ENCODE assay signal across 9 cellular contexts in the genomic region with DNA sequence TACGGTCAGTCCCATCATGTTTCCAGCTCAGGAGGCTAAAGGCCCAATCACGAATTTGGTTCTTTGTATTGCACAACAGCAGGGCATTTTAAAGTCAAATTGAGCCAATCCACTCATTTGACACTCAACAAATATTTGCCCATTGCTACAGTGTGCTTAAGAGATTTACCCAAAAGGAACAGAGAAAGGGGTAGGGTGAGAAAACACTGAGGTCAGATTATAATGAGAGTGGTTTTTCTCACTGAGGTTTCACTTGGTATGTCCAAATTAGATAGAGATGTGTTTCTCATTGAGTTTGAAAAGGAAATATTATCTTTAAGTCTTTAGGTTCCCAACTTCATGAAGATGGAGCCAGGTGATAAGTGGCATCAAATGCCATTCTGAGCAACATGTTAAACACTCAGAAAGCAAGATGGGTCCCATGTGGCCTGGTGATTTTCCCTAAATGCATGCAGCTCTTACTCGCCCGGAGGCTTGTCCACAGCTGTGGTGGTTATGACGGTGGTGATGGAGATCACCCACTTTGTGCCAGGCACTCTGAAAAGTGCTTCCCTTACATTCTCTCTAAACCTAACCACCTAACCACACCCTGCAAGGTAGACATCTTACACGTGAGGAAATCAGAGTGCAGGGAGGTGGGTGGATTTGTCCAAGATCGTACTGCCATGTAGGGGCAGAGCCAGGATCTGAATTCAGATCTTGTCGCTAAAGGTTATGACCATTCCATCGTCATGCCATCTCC. TPM values are rescaled to one million over a fixed set of nuclear protein-coding genes. Genes with fewer than 3 reads are reported as not detected.
DNase-seq lines count a peak whose midpoint lies in the region; ATAC-seq lines count a peak whose summit lies in the region.
"Had no signal": no experiment of that assay in that cellular context is flagged by ENCODE, and none has a peak within 500 bp of the region (broad histone marks: within the 10 kb centered on the region; RNA-seq: fewer than 3 reads in every experiment).

No MANE protein-coding gene starts in this region.

- peaks cover 31% of the 10 kb centered on the region for H3K4me1 Mint-ChIP-seq in activated CD8-positive, alpha-beta memory T cell treated with anti-CD3 and anti-CD28 coated beads, Interleukin-2, amount 10 ng/mL, durations not matched to agents 7 days and 5 days
- peaks cover 48% of the 10 kb centered on the region for H3K4me1 Mint-ChIP-seq in activated T-helper 1 cell treated with anti-CD3 and anti-CD28 coated beads, Interleukin-12 subunit alpha, Interleukin-12 subunit beta, Interleukin-2, Interleukin-4 antibody, amounts not matched to agents 30 ng/mL and 10 ng/mL and 1 ng/mL, durations not matched to agents 14 hours and 24 hours and 36 hours (ENCODE audit: low read depth)
- H3K4me1 Mint-ChIP-seq in stimulated activated memory B cell treated with anti-CD40 and anti-IgM and Interleukin-4, amounts not matched to agents 10 μg/mL and 1 μg/mL and 100 μg/mL, for 72 hours, result peaks cover 75% of the 10 kb centered on the region

- CTCF ChIA-PET in activated CD8-positive, alpha-beta memory T cell treated with anti-CD3 and anti-CD28 coated beads, Interleukin-2, amount 10 ng/mL, durations not matched to agents 7 days and 5 days (lab: Charles Lee), result no interaction called here

- no peaks in the 10 kb centered on the region for H3K36me3 Mint-ChIP-seq in activated CD8-positive, alpha-beta memory T cell treated with anti-CD3 and anti-CD28 coated beads, Interleukin-2, amount 10 ng/mL, durations not matched to agents 7 days and 5 days
- H3K36me3 Mint-ChIP-seq in activated T-helper 1 cell treated with anti-CD3 and anti-CD28 coated beads, Interleukin-12 subunit alpha, Interleukin-12 subunit beta, Interleukin-2, Interleukin-4 antibody, amounts not matched to agents 30 ng/mL and 10 ng/mL and 1 ng/mL, durations not matched to agents 14 hours and 24 hours and 36 hours (ENCODE audit: low read depth), result peaks cover 1% of the 10 kb centered on the region
- no peaks in the 10 kb centered on the region for H3K36me3 Mint-ChIP-seq in stimulated activated memory B cell treated with anti-CD40 and anti-IgM and Interleukin-4, amounts not matched to agents 10 μg/mL and 1 μg/mL and 100 μg/mL, for 72 hours

- no peaks in the 10 kb centered on the region for H3K27me3 ChIP-seq in MG63

- intact Hi-C loops in activated T-helper 1 cell treated with anti-CD3 and anti-CD28 coated beads, Interleukin-12 subunit alpha, Interleukin-12 subunit beta, Interleukin-2, Interleukin-4 antibody, amounts not matched to agents 30 ng/mL and 10 ng/mL and 1 ng/mL, durations not matched to agents 14 hours and 24 hours and 36 hours (cut with micrococcal nuclease), result loop anchor here (5.0 to 10.0 kb wide), 2 partner anchors 419 to 622 kb away; partner anchors contain the start of genes CIAO2A and SNX1

- no peaks in the 10 kb centered on the region for H3K9me3 Mint-ChIP-seq in activated CD8-positive, alpha-beta memory T cell treated with anti-CD3 and anti-CD28 coated beads, Interleukin-2, amount 10 ng/mL, durations not matched to agents 7 days and 5 days (ENCODE audit: low read depth)
- H3K9me3 Mint-ChIP-seq in activated T-helper 1 cell treated with anti-CD3 and anti-CD28 coated beads, Interleukin-12 subunit alpha, Interleukin-12 subunit beta, Interleukin-2, Interleukin-4 antibody, amounts not matched to agents 30 ng/mL and 10 ng/mL and 1 ng/mL, durations not matched to agents 14 hours and 24 hours and 36 hours, result no peaks in the 10 kb centered on the region
- H3K9me3 Mint-ChIP-seq in stimulated activated memory B cell treated with anti-CD40 and anti-IgM and Interleukin-4, amounts not matched to agents 10 μg/mL and 1 μg/mL and 100 μg/mL, for 72 hours, result no peaks in the 10 kb centered on the region

- DNase-seq in activated CD8-positive, alpha-beta memory T cell treated with anti-CD3 and anti-CD28 coated beads, Interleukin-2, amount 10 ng/mL, durations not matched to agents 7 days and 5 days, result no peak
- DNase-seq in activated CD8-positive, alpha-beta memory T cell treated with anti-CD3 and anti-CD28 coated beads, Interleukin-2, amount 50 U/mL, for 4 hours, result no peak
- no peak for DNase-seq in activated T-helper 1 cell treated with anti-CD3 and anti-CD28 coated beads, Interleukin-12 subunit alpha, Interleukin-12 subunit beta, Interleukin-2, Interleukin-4 antibody, amounts not matched to agents 30 ng/mL and 10 ng/mL and 1 ng/mL, durations not matched to agents 14 hours and 24 hours and 36 hours (ENCODE audit: low spot score)
- no peak for DNase-seq in COLO829 (ENCODE audit: low spot score)
- DNase-seq in AG08395 (ENCODE audit: low spot score), result no peak
- no peak for DNase-seq in MG63
- DNase-seq: C1 segment of cervical spinal cord had no signal

- H3K36me3 ChIP-seq in MG63, result no peaks in the 10 kb centered on the region

- H3K4me3 ChIP-seq in MG63, result no peak overlapping the region

- H3K27ac Mint-ChIP-seq in activated CD8-positive, alpha-beta memory T cell treated with anti-CD3 and anti-CD28 coated beads, Interleukin-2, amount 10 ng/mL, durations not matched to agents 7 days and 5 days, result no peak overlapping the region
- peak overlapping the region; percentile 40 for H3K27ac Mint-ChIP-seq in activated T-helper 1 cell treated with anti-CD3 and anti-CD28 coated beads, Interleukin-12 subunit alpha, Interleukin-12 subunit beta, Interleukin-2, Interleukin-4 antibody, amounts not matched to agents 30 ng/mL and 10 ng/mL and 1 ng/mL, durations not matched to agents 14 hours and 24 hours and 36 hours
- H3K27ac Mint-ChIP-seq in stimulated activated memory B cell treated with anti-CD40 and anti-IgM and Interleukin-4, amounts not matched to agents 10 μg/mL and 1 μg/mL and 100 μg/mL, for 72 hours, result peak overlapping the region; percentile 91

- H3K9me3 ChIP-seq in MG63, result no peaks in the 10 kb centered on the region

- no peaks in the 10 kb centered on the region for H3K27me3 Mint-ChIP-seq in activated CD8-positive, alpha-beta memory T cell treated with anti-CD3 and anti-CD28 coated beads, Interleukin-2, amount 10 ng/mL, durations not matched to agents 7 days and 5 days
- peaks cover 1% of the 10 kb centered on the region for H3K27me3 Mint-ChIP-seq in activated T-helper 1 cell treated with anti-CD3 and anti-CD28 coated beads, Interleukin-12 subunit alpha, Interleukin-12 subunit beta, Interleukin-2, Interleukin-4 antibody, amounts not matched to agents 30 ng/mL and 10 ng/mL and 1 ng/mL, durations not matched to agents 14 hours and 24 hours and 36 hours (ENCODE audit: insufficient read depth)
- no peaks in the 10 kb centered on the region for H3K27me3 Mint-ChIP-seq in stimulated activated memory B cell treated with anti-CD40 and anti-IgM and Interleukin-4, amounts not matched to agents 10 μg/mL and 1 μg/mL and 100 μg/mL, for 72 hours

- ATAC-seq in activated CD8-positive, alpha-beta memory T cell treated with anti-CD3 and anti-CD28 coated beads, Interleukin-2, amount 10 ng/mL, durations not matched to agents 7 days and 5 days, result peak; percentile 24
- ATAC-seq in HG03066 (IDR thresholded peaks at IDR 0.05; ENCODE audit: low read depth, unreplicated experiment), result peak; percentile 37
- ATAC-seq in stimulated activated memory B cell treated with anti-CD40 and anti-IgM and Interleukin-4, amounts not matched to agents 10 μg/mL and 1 μg/mL and 100 μg/mL, for 72 hours, result peak; percentile 54

- H3K4me3 Mint-ChIP-seq in activated CD8-positive, alpha-beta memory T cell treated with anti-CD3 and anti-CD28 coated beads, Interleukin-2, amount 10 ng/mL, durations not matched to agents 7 days and 5 days, result no peak overlapping the region
- H3K4me3 Mint-ChIP-seq in activated T-helper 1 cell treated with anti-CD3 and anti-CD28 coated beads, Interleukin-12 subunit alpha, Interleukin-12 subunit beta, Interleukin-2, Interleukin-4 antibody, amounts not matched to agents 30 ng/mL and 10 ng/mL and 1 ng/mL, durations not matched to agents 14 hours and 24 hours and 36 hours, result no peak overlapping the region
- H3K4me3 Mint-ChIP-seq in stimulated activated memory B cell treated with anti-CD40 and anti-IgM and Interleukin-4, amounts not matched to agents 10 μg/mL and 1 μg/mL and 100 μg/mL, for 72 hours, result peak overlapping the region; percentile 27

RNA-seq across cellular contexts. Expression of gene USP3, which starts 31.2 kb away (rescaled TPM):
- total RNA-seq in activated CD8-positive, alpha-beta memory T cell treated with anti-CD3 and anti-CD28 coated beads, Interleukin-2, amount 10 ng/mL, durations not matched to agents 7 days and 5 days, result 10 to 100 TPM; 50.5 to 67.1 TPM
- total RNA-seq in activated T-helper 1 cell treated with anti-CD3 and anti-CD28 coated beads, Interleukin-12 subunit alpha, Interleukin-12 subunit beta, Interleukin-2, Interleukin-4 antibody, amounts not matched to agents 30 ng/mL and 10 ng/mL and 1 ng/mL, durations not matched to agents 14 hours and 24 hours and 36 hours, result 46.9 and 58.9 TPM in 2 replicates
- total RNA-seq in MG63 (2014; rRNA removed; shearing (Covaris generic); ENCODE audit: low replicate concordance), result 36.6 and 38.6 TPM in 2 replicates
